1 cellular context compared by ENCODE assay signal in genomic region chrX:43664258-43664657, GRCh38.
TF ChIP-seq lines count a peak whose summit lies in the region.

No MANE protein-coding gene starts in this region.

TF ChIP-seq in A549, 52 proteins besides CTCF, POLR2A, EP300 and RAD21 (continued from another document):
- TF ChIP-seq ZFP36 (IDR thresholded peaks at IDR 0.05; ENCODE audit: borderline replicate concordance, partially characterized antibody) (no peak), NPAS2 (CRISPR knock-in tag; IDR thresholded peaks at IDR 0.05; ENCODE audit: borderline replicate concordance) (no peak), ELK1 (IDR thresholded peaks at IDR 0.05; ENCODE audit: low read depth, low read length) (no peak), ESRRA (IDR thresholded peaks at IDR 0.05; ENCODE audit: borderline replicate concordance, low read length) (no peak)
TF ChIP-seq in A549: peak in this region for 0.
